ENCODE assay signal across 21 cellular contexts in the genomic region with DNA sequence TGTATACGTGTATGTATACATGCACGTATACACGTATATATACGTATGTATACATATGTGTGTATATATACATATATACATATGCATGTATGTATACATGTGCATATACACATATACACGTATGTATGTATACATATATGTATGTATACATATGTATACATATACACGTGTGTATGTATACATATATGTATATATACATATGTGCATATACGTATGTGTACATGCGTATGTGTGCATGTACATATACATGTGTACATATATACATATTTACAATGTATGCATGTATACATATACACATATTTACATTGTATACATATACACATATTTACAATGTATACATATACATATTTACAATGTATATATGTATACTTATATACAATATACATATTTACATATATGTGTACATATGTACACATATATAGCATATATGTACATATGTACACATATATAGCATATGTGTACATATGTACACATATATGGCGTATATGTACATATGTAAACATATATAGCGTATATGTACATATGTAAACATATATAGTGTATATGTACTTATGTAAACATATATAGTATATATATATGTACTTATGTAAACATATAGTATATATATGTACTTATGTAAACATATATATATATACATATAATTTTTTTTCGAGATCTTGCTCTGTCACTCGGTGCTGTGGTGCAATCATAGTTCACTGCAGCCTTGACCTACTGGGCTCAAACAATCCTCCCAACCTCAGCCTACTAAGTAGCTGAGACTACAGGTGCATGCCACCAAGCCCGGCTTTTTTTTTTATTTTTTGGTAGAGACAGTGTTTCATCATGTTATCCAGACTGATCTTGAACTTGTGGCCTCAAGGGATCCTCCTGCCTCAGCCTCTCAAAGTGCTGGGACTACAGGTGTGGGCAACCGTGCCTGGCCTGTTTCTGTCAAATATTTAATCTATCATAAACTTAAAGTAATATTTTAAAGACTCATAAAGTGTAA. TPM values are rescaled to one million over a fixed set of nuclear protein-coding genes. Genes with fewer than 3 reads are reported as not detected.
"Had no signal": no experiment of that assay in that cellular context is flagged by ENCODE, and none has a peak within 500 bp of the region (broad histone marks: within the 10 kb centered on the region; RNA-seq: fewer than 3 reads in every experiment).

No MANE protein-coding gene starts in this region.

- H3K9me3 Mint-ChIP-seq: activated CD4-positive, alpha-beta memory T cell treated with anti-CD3 and anti-CD28 coated beads for 36 hours; activated CD4-positive, alpha-beta T cell treated with anti-CD3 and anti-CD28 coated beads, Interleukin-2, amount 10 ng/mL, durations not matched to agents 7 days and 5 days; activated naive CD4-positive, alpha-beta T cell treated with anti-CD3 and anti-CD28 coated beads, Interleukin-2, amount 10 ng/mL, durations not matched to agents 7 days and 5 days; activated naive CD8-positive, alpha-beta T cell treated with anti-CD3 and anti-CD28 coated beads for 36 hours; activated T-cell treated with anti-CD3 and anti-CD28 coated beads, Interleukin-2, amount 50 U/mL, for 72 hours; activated T-helper 2 cell treated with anti-CD3 and anti-CD28 coated beads, Interferon-gamma antibody, Interleukin-2, Interleukin-4, amounts not matched to agents 10 μg/mL and 5 μg/mL and 100 μg/mL, durations not matched to agents 14 hours and 24 hours and 36 hours had no signal

- ATAC-seq: activated T-cell treated with anti-CD3 and anti-CD28 coated beads, Interleukin-2, amount 50 U/mL, for 72 hours; PC-3; T-helper 17 cell had no signal

- DNase-seq: activated CD4-positive, alpha-beta memory T cell treated with anti-CD3 and anti-CD28 coated beads for 36 hours; activated CD4-positive, alpha-beta T cell treated with anti-CD3 and anti-CD28 coated beads, Interleukin-2, amount 10 ng/mL, durations not matched to agents 7 days and 5 days; activated CD4-positive, CD25-positive, alpha-beta regulatory T cell; activated CD8-positive, alpha-beta memory T cell treated with anti-CD3 and anti-CD28 coated beads for 24 hours; activated gamma-delta T cell treated with Interleukin-2 at 50 U/mL for 16 hours; activated naive CD4-positive, alpha-beta T cell treated with anti-CD3 and anti-CD28 coated beads, Interleukin-2, amount 10 ng/mL, durations not matched to agents 7 days and 5 days; activated naive CD8-positive, alpha-beta T cell treated with anti-CD3 and anti-CD28 coated beads for 36 hours; activated T-cell treated with anti-CD3 and anti-CD28 coated beads, Interleukin-2, amount 50 U/mL, for 72 hours; MV-4-11; NCI-H1092 treated with DMSO at 0.1 percent for 48 hours; NCI-H1436; NCI-H1694 treated with DMSO at 0.1 percent for 48 hours; NCI-H2081; NCI-H446; NCI-H524; PC-3; SHP77 treated with DMSO at 0.1 percent for 48 hours; T-helper 17 cell; T-helper 9 cell had no signal

- H3K9ac ChIP-seq: KMS-11 had no signal

- H3K4me3 Mint-ChIP-seq: activated CD4-positive, alpha-beta memory T cell treated with anti-CD3 and anti-CD28 coated beads for 36 hours; activated CD4-positive, alpha-beta T cell treated with anti-CD3 and anti-CD28 coated beads, Interleukin-2, amount 10 ng/mL, durations not matched to agents 7 days and 5 days; activated naive CD4-positive, alpha-beta T cell treated with anti-CD3 and anti-CD28 coated beads, Interleukin-2, amount 10 ng/mL, durations not matched to agents 7 days and 5 days; activated naive CD8-positive, alpha-beta T cell treated with anti-CD3 and anti-CD28 coated beads for 36 hours; activated T-cell treated with anti-CD3 and anti-CD28 coated beads, Interleukin-2, amount 50 U/mL, for 72 hours; T-helper 17 cell had no signal

- H3K27ac ChIP-seq: KMS-11 had no signal

- H3K27me3 Mint-ChIP-seq: activated CD4-positive, alpha-beta memory T cell treated with anti-CD3 and anti-CD28 coated beads for 36 hours; activated naive CD4-positive, alpha-beta T cell treated with anti-CD3 and anti-CD28 coated beads, Interleukin-2, amount 10 ng/mL, durations not matched to agents 7 days and 5 days; activated naive CD8-positive, alpha-beta T cell treated with anti-CD3 and anti-CD28 coated beads for 36 hours had no signal

- H3K36me3 Mint-ChIP-seq: activated CD4-positive, alpha-beta memory T cell treated with anti-CD3 and anti-CD28 coated beads for 36 hours; activated naive CD4-positive, alpha-beta T cell treated with anti-CD3 and anti-CD28 coated beads, Interleukin-2, amount 10 ng/mL, durations not matched to agents 7 days and 5 days; activated naive CD8-positive, alpha-beta T cell treated with anti-CD3 and anti-CD28 coated beads for 36 hours had no signal

- H3K4me1 Mint-ChIP-seq: activated CD4-positive, alpha-beta T cell treated with anti-CD3 and anti-CD28 coated beads, Interleukin-2, amount 10 ng/mL, durations not matched to agents 7 days and 5 days; activated naive CD4-positive, alpha-beta T cell treated with anti-CD3 and anti-CD28 coated beads, Interleukin-2, amount 10 ng/mL, durations not matched to agents 7 days and 5 days; activated naive CD8-positive, alpha-beta T cell treated with anti-CD3 and anti-CD28 coated beads for 36 hours; T-helper 17 cell had no signal

RNA-seq across cellular contexts. Expression of a gene that starts 23.2 kb away (rescaled TPM):
- total RNA-seq: activated CD4-positive, alpha-beta memory T cell treated with anti-CD3 and anti-CD28 coated beads for 36 hours; activated CD4-positive, alpha-beta T cell treated with anti-CD3 and anti-CD28 coated beads, Interleukin-2, amount 10 ng/mL, durations not matched to agents 7 days and 5 days had no signal
